In the genomic region with DNA sequence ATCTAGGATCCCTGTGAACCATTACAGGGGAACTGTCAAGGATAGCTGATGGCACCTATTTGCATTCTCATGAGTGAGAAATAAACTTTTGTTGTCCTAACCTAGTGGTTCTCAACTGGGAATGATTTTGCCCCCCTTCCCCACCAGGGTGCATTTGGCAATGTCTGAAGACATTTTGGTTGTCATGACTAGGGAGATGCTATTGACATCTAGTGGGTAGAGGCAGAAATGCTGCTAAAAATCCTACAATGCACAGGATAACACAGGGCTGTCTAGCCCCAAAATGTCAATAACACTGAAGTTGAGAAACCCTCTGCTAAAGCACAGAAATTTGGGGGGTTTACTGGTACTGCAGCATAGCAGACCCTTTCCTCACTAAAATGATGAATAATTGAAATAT, we compare ENCODE assay signal across 17 cellular contexts.
A peak's percentile ranks its signal among the peaks of the same experiment; 100 is the strongest.
DNase-seq lines count a peak whose midpoint lies in the region; ATAC-seq and TF ChIP-seq lines count a peak whose summit lies in the region.
"Had no signal": no experiment of that assay in that cellular context is flagged by ENCODE, and none has a peak within 500 bp of the region (broad histone marks: within the 10 kb centered on the region; RNA-seq: fewer than 3 reads in every experiment).

No MANE protein-coding gene starts in this region.

- H3K27me3 Mint-ChIP-seq in neural crest cell (ENCODE audit: low read depth) = no peaks in the 10 kb centered on the region
- H3K27me3 Mint-ChIP-seq in activated CD4-positive, alpha-beta T cell treated with anti-CD3 and anti-CD28 coated beads for 36 hours = no peaks in the 10 kb centered on the region

- TF ChIP-seq CTCF in SU-DHL-6 (IDR thresholded peaks at IDR 0.05; ENCODE audit: insufficient read depth, low read length, poor library complexity, severe bottlenecking) (peak; percentile 18), neural crest cell (conservative IDR thresholded peaks at IDR 0.05) (peak; percentile 51)

- H2AFZ ChIP-seq in SU-DHL-6 (ENCODE audit: low read depth, low read length, severe bottlenecking) = no peak overlapping the region

- no peak overlapping the region for H3K27ac ChIP-seq in SU-DHL-6 (ENCODE audit: low read depth, low read length)
- H3K27ac ChIP-seq: cardiac muscle cell, pancreas had no signal

- H3K4me3 Mint-ChIP-seq in neural crest cell = no peak overlapping the region
- H3K4me3 Mint-ChIP-seq in activated CD4-positive, alpha-beta T cell treated with anti-CD3 and anti-CD28 coated beads for 36 hours = no peak overlapping the region

- no peak overlapping the region for H3K27ac Mint-ChIP-seq in neural crest cell (ENCODE audit: unreplicated experiment)
- H3K27ac Mint-ChIP-seq in activated CD4-positive, alpha-beta T cell treated with anti-CD3 and anti-CD28 coated beads for 36 hours = no peak overlapping the region

- no peak for ATAC-seq in HG02884 (IDR thresholded peaks at IDR 0.05; ENCODE audit: unreplicated experiment)
- no peak for ATAC-seq in activated CD4-positive, alpha-beta T cell treated with anti-CD3 and anti-CD28 coated beads for 36 hours
- ATAC-seq: pancreas had no signal

- no peaks in the 10 kb centered on the region for H3K79me2 ChIP-seq in SU-DHL-6 (ENCODE audit: insufficient read depth, low read length)

- no peaks in the 10 kb centered on the region for H3F3A ChIP-seq in SU-DHL-6 (ENCODE audit: insufficient read depth)

- DNase-seq in NCI-H524 (lab: John Stamatoyannopoulos, UW) = peak; percentile 5 to 55
- DNase-seq in NCI-H524 treated with DMSO at 0.1 percent for 48 hours (lab: John Stamatoyannopoulos, UW) = no peak
- peak; percentile 25 for DNase-seq in Jurkat, Clone E6-1 (ENCODE audit: low read depth, low spot score)
- DNase-seq in neural crest cell (ENCODE audit: low read depth, low spot score) = no peak
- DNase-seq in activated CD4-positive, alpha-beta T cell treated with anti-CD3 and anti-CD28 coated beads for 36 hours = no peak
- DNase-seq in C1 segment of cervical spinal cord (lab: John Stamatoyannopoulos, UW) = no peak
- DNase-seq: activated CD4-positive, alpha-beta T cell treated with anti-CD3 and anti-CD28 coated beads, Interleukin-2, amount 50 U/mL, for 48 hours; GDM1; mammary epithelial cell; NCI-H2107; pancreas; stimulated activated CD4-positive, alpha-beta T cell treated with anti-CD3 and anti-CD28 coated beads, Interleukin-15, amount 100 ng/mL, for 24 hours; stimulated activated CD8-positive, alpha-beta memory T cell treated with anti-CD3 and anti-CD28 coated beads, Interleukin-4, amount 100 ng/mL, for 48 hours; SW 1271 had no signal

- H3K36me3 Mint-ChIP-seq in neural crest cell (ENCODE audit: low read depth) = no peaks in the 10 kb centered on the region
- no peaks in the 10 kb centered on the region for H3K36me3 Mint-ChIP-seq in activated CD4-positive, alpha-beta T cell treated with anti-CD3 and anti-CD28 coated beads for 36 hours (ENCODE audit: low read depth)

- no peaks in the 10 kb centered on the region for H3K36me3 ChIP-seq in SU-DHL-6 (ENCODE audit: low read length)
- H3K36me3 ChIP-seq: cardiac muscle cell, pancreas had no signal

- H4K20me1 ChIP-seq in SU-DHL-6 (ENCODE audit: low read depth, low read length) = no peaks in the 10 kb centered on the region

- H3K9ac ChIP-seq in SU-DHL-6 (ENCODE audit: low read length) = no peak overlapping the region

- peaks cover 5% of the 10 kb centered on the region for H3K9me3 Mint-ChIP-seq in neural crest cell
- no peaks in the 10 kb centered on the region for H3K9me3 Mint-ChIP-seq in activated CD4-positive, alpha-beta T cell treated with anti-CD3 and anti-CD28 coated beads for 36 hours (ENCODE audit: low read depth)

- POLR2A ChIA-PET in activated CD4-positive, alpha-beta T cell treated with anti-CD3 and anti-CD28 coated beads for 36 hours (lab: Charles Lee) = no interaction called here

- H3K4me1 Mint-ChIP-seq in neural crest cell = peaks cover 12% of the 10 kb centered on the region
- H3K4me1 Mint-ChIP-seq in activated CD4-positive, alpha-beta T cell treated with anti-CD3 and anti-CD28 coated beads for 36 hours = no peaks in the 10 kb centered on the region

- CTCF ChIA-PET in activated CD4-positive, alpha-beta T cell treated with anti-CD3 and anti-CD28 coated beads for 36 hours (lab: Charles Lee) = no interaction called here

- no peaks in the 10 kb centered on the region for H3K27me3 ChIP-seq in SU-DHL-6 (ENCODE audit: low read length)
- H3K27me3 ChIP-seq: pancreas had no signal

- intact Hi-C loops in activated CD4-positive, alpha-beta T cell treated with anti-CD3 and anti-CD28 coated beads for 36 hours (cut with DNase I, micrococcal nuclease) = no loop called here

- no peak overlapping the region for H3K4me3 ChIP-seq in Jurkat, Clone E6-1 (ENCODE audit: low read length)
- no peak overlapping the region for H3K4me3 ChIP-seq in SU-DHL-6 (ENCODE audit: insufficient read depth, low read length, poor library complexity, severe bottlenecking)
- H3K4me3 ChIP-seq: cardiac muscle cell, pancreas had no signal

- H3K9me3 ChIP-seq in SU-DHL-6 (ENCODE audit: insufficient read depth, low read length) = no peaks in the 10 kb centered on the region
- H3K9me3 ChIP-seq: pancreas had no signal

- no peaks in the 10 kb centered on the region for H3K9me2 ChIP-seq in SU-DHL-6 (replicated peaks; ENCODE audit: insufficient read depth, low read length)

- H3K4me2 ChIP-seq in SU-DHL-6 (ENCODE audit: low read depth, low read length, poor library complexity, severe bottlenecking) = no peak overlapping the region

Comparison
In these comparisons a context has a peak if more than half of its experiments do, and no peak if none do; other contexts are left out.
1. DNase-seq: peak in NCI-H524 (2 of 2) and Jurkat, Clone E6-1 (single experiment); none in NCI-H524 treated with DMSO at 0.1 percent for 48 hours (single experiment), neural crest cell (single experiment), activated CD4-positive, alpha-beta T cell treated with anti-CD3 and anti-CD28 coated beads for 36 hours (single experiment) and C1 segment of cervical spinal cord (0 of 14).